In genomic region chr7:22854158-22855048, GRCh38 we compare ENCODE assay signal across 8 cellular contexts. TPM values are rescaled to one million over a fixed set of nuclear protein-coding genes. Genes with fewer than 3 reads are reported as not detected.
DNase-seq lines count a peak whose midpoint lies in the region; ATAC-seq and TF ChIP-seq lines count a peak whose summit lies in the region.

No MANE protein-coding gene starts in this region.

- peaks cover 15% of the 10 kb centered on the region for H3K36me3 Mint-ChIP-seq in activated naive CD8-positive, alpha-beta T cell treated with anti-CD3 and anti-CD28 coated beads, Interleukin-2, amount 10 ng/mL, durations not matched to agents 7 days and 5 days

- 0 to 1% methylated on average over 60 to 75 of the region's 76 CpGs for WGBS in heart right ventricle, 2 donors
- 0% methylated on average over 39 of the region's 76 CpGs for WGBS in prostate gland
- WGBS in urinary bladder: under 1% methylated on average over 76 of the region's 76 CpGs

- H3K4me1 ChIP-seq in heart right ventricle: peaks cover 0 to 45% (median 36%) of the 10 kb centered on the region in 9 donors
- peaks cover 4% of the 10 kb centered on the region for H3K4me1 ChIP-seq in prostate gland (replicated peaks)
- H3K4me1 ChIP-seq in urinary bladder (ENCODE audit: insufficient read depth): no peaks in the 10 kb centered on the region

- H3K9ac ChIP-seq in SK-N-MC (ENCODE audit: insufficient read length): peak overlapping the region; percentile 99

- H3K27me3 Mint-ChIP-seq in activated naive CD8-positive, alpha-beta T cell treated with anti-CD3 and anti-CD28 coated beads, Interleukin-2, amount 10 ng/mL, durations not matched to agents 7 days and 5 days: peaks cover 6% of the 10 kb centered on the region

- H3K4me1 Mint-ChIP-seq in activated naive CD8-positive, alpha-beta T cell treated with anti-CD3 and anti-CD28 coated beads, Interleukin-2, amount 10 ng/mL, durations not matched to agents 7 days and 5 days: peaks cover 31% of the 10 kb centered on the region

- no peaks in the 10 kb centered on the region for H3K9me3 ChIP-seq in SK-N-MC (ENCODE audit: low read depth, low read length)
- no peaks in the 10 kb centered on the region for H3K9me3 ChIP-seq in heart right ventricle
- no peaks in the 10 kb centered on the region for H3K9me3 ChIP-seq in prostate gland

- TF ChIP-seq POLR2A in prostate gland (IDR thresholded peaks at IDR 0.05): no peak

- TF ChIP-seq CTCF in heart right ventricle (IDR thresholded peaks at IDR 0.05) (peak in 8 of 9 donors; percentile 5 to 97 (median 94)), prostate gland (IDR thresholded peaks at IDR 0.05) (peak in 2 of 4 experiments; percentile 50 to 53)

- POLR2A ChIA-PET in activated naive CD8-positive, alpha-beta T cell treated with anti-CD3 and anti-CD28 coated beads, Interleukin-2, amount 10 ng/mL, durations not matched to agents 7 days and 5 days (lab: Charles Lee): interaction anchor here (0.6 to 1.3 kb wide), 3 partner anchors 29 to 252 kb away, joined by 3 read pairs; no protein-coding TSS in a partner anchor

- H3K27ac Mint-ChIP-seq in activated naive CD8-positive, alpha-beta T cell treated with anti-CD3 and anti-CD28 coated beads, Interleukin-2, amount 10 ng/mL, durations not matched to agents 7 days and 5 days: peak overlapping the region; percentile 93

- H3K27ac ChIP-seq in SK-N-MC (peak overlapping the region; percentile 92), heart right ventricle (peak overlapping the region; percentile 90 to 99 (median 95)), prostate gland (peak overlapping the region; percentile 68 to 78), urinary bladder (ENCODE audit: low read depth) (peak overlapping the region; percentile 87)

- ATAC-seq in GM21529 (IDR thresholded peaks at IDR 0.05; ENCODE audit: unreplicated experiment) (peak; percentile 79), heart right ventricle (peak; percentile 84 to 97 (median 88))
- ATAC-seq in activated naive CD8-positive, alpha-beta T cell treated with anti-CD3 and anti-CD28 coated beads, Interleukin-2, amount 10 ng/mL, durations not matched to agents 7 days and 5 days (ENCODE audit: low read depth): peak; percentile 82

- no peaks in the 10 kb centered on the region for H3K9me3 Mint-ChIP-seq in activated naive CD8-positive, alpha-beta T cell treated with anti-CD3 and anti-CD28 coated beads, Interleukin-2, amount 10 ng/mL, durations not matched to agents 7 days and 5 days

- H3K4me3 Mint-ChIP-seq in activated naive CD8-positive, alpha-beta T cell treated with anti-CD3 and anti-CD28 coated beads, Interleukin-2, amount 10 ng/mL, durations not matched to agents 7 days and 5 days: peak overlapping the region; percentile 95

- H3K36me3 ChIP-seq in SK-N-MC (ENCODE audit: insufficient read depth, low read length) (peaks cover 33% of the 10 kb centered on the region), heart right ventricle (peaks cover 0 to 34% (median 12%) of the 10 kb centered on the region in 9 donors), prostate gland (no peaks in the 10 kb centered on the region), urinary bladder (ENCODE audit: insufficient read depth) (no peaks in the 10 kb centered on the region)

- DNase-seq in ELR (ENCODE audit: low read depth) (peak; percentile 92), HuH-7 (ENCODE audit: low spot score) (peak; percentile 86), SK-N-MC (ENCODE audit: low read depth, low spot score) (no peak), heart right ventricle (peak; percentile 88 to 89), prostate gland (ENCODE audit: low spot score) (peak; percentile 63)
- DNase-seq in activated naive CD8-positive, alpha-beta T cell treated with anti-CD3 and anti-CD28 coated beads, Interleukin-2, amount 10 ng/mL, durations not matched to agents 7 days and 5 days: peak; percentile 74

- H3K4me3 ChIP-seq in SK-N-MC: peak overlapping the region; percentile 98
- peak overlapping the region; percentile 61 to 87 (median 74) for H3K4me3 ChIP-seq in heart right ventricle
- H3K4me3 ChIP-seq in prostate gland: peak overlapping the region; percentile 45 to 73
- peak overlapping the region; percentile 58 for H3K4me3 ChIP-seq in urinary bladder (ENCODE audit: low read depth, low read length)

- intact Hi-C loops in heart right ventricle (cut with DNase I) (loop anchor here in 8 of 10 donors (1.0 to 10.0 kb wide), 10 partner anchors 32 to 292 kb away; partner anchors contain the start of genes HYCC1 (in 8 of the 8) and TOMM7 (in 2 of the 8)), prostate gland (cut with DNase I) (loop anchor here (5.0 kb wide), 1 partner anchor 158 kb away; the partner anchor contains the start of gene HYCC1)

- H3K27me3 ChIP-seq in heart right ventricle (no peaks in the 10 kb centered on the region), prostate gland (replicated peaks; ENCODE audit: insufficient read depth) (no peaks in the 10 kb centered on the region)

RNA-seq across cellular contexts. Expression of gene TOMM7, which starts 31.8 kb away (rescaled TPM):
- 100 to 1,000 TPM; 379 to 390 TPM for total RNA-seq in activated naive CD8-positive, alpha-beta T cell treated with anti-CD3 and anti-CD28 coated beads, Interleukin-2, amount 10 ng/mL, durations not matched to agents 7 days and 5 days
- total RNA-seq in heart right ventricle (100 to 1,000 TPM; 454 to 532 (median 524) TPM), prostate gland (100 to 1,000 TPM; 124 to 190 TPM), urinary bladder (143 TPM)
- polyA plus RNA-seq in heart right ventricle (100 to 1,000 TPM; 149 to 346 TPM), urinary bladder (634 TPM)
